In genomic region chr12:51721281-51721940, GRCh38 we compare ENCODE assay signal across 8 cellular contexts.
A peak's percentile ranks its signal among the peaks of the same experiment; 100 is the strongest.
DNase-seq lines count a peak whose midpoint lies in the region; ATAC-seq, FAIRE-seq and TF ChIP-seq lines count a peak whose summit lies in the region.

No MANE protein-coding gene starts in this region.

- no peak overlapping the region for H2AFZ ChIP-seq in GM12878 (ENCODE audit: control insufficient read depth, low read depth, low read length)

- ATAC-seq in WTC11, result peak; percentile 99
- ATAC-seq in GM12878, result peak; percentile 64
- ATAC-seq in GM19351 (IDR thresholded peaks at IDR 0.05; ENCODE audit: unreplicated experiment), result no peak
- ATAC-seq in HG02852 (IDR thresholded peaks at IDR 0.05; ENCODE audit: unreplicated experiment), result no peak

- H3K27ac Mint-ChIP-seq in WTC11, result no peak overlapping the region

- peaks cover 7% of the 10 kb centered on the region for H3K27me3 Mint-ChIP-seq in WTC11 (ENCODE audit: low read depth)

- RAD21 ChIA-PET in GM12878 (lab: Charles Lee; ENCODE audit: unreplicated experiment), result no interaction called here

- CTCF ChIA-PET in WTC11 (lab: Charles Lee) (interaction anchor here (0.6 to 1.6 kb wide), 2 partner anchors 190 to 306 kb away, joined by 3 read pairs; no protein-coding TSS in a partner anchor), GM12878 (lab: Yijun Ruan, JAX) (no interaction called here)

- H3K4me1 ChIP-seq in GM12878 (ENCODE audit: control insufficient read depth, insufficient read depth, low read length), result no peaks in the 10 kb centered on the region

- no peak overlapping the region for H3K4me2 ChIP-seq in GM12878 (ENCODE audit: control insufficient read depth, insufficient read depth)

- peaks cover 3 to 7% of the 10 kb centered on the region in 2 experiments; a peak in 3 of 4 replicates for H3K27me3 ChIP-seq in GM12878 (replicated peaks in 1 of 2; ENCODE audit: control insufficient read depth in 2 of 2, insufficient read depth in 2 of 2, low read length in 1 of 2)

- no peak for FAIRE-seq in GM12878 (lab: Jason Lieb, UNC)

- no peaks in the 10 kb centered on the region for H3K9me3 Mint-ChIP-seq in WTC11

- no peak for TF ChIP-seq EP300 in GM12878 (IDR thresholded peaks at IDR 0.05; ENCODE audit: borderline replicate concordance in 1 of 2, control insufficient read depth in 1 of 2, low read depth in 2 of 2, low read length in 2 of 2)

- H3K4me1 Mint-ChIP-seq in WTC11, result no peaks in the 10 kb centered on the region; the same call in 1 of the 2 replicates

- no peak for TF ChIP-seq POLR2A in GM12878 (IDR thresholded peaks at IDR 0.05; ENCODE audit: low read depth, low read length)

- SMC1A ChIA-PET in GM12878 (lab: Charles Lee; ENCODE audit: uncharacterized antibody, unreplicated experiment), result no interaction called here

- no TSS peak for BruUV-seq in GM12878 (replicated peaks; lab: Mats Ljungman, UMichigan)

- H3K4me3 ChIP-seq in GM12878, result no peak overlapping the region

- POLR2A ChIA-PET in WTC11 (lab: Charles Lee) (no interaction called here), GM12878 (lab: Charles Lee) (no interaction called here)

- 13% methylated on average over 37 of the region's 44 CpGs for WGBS in GM12878 (ENCODE audit: insufficient coverage, insufficient replicate concordance, low lambda C conversion rate, missing lambda C conversion rate)

- H3K9ac ChIP-seq in GM12878 (ENCODE audit: control insufficient read depth, insufficient read depth, low read length), result no peak overlapping the region

- in situ Hi-C loops in GM12878 (cut with MboI), result no loop called here

- no peak for TF ChIP-seq CTCF in WTC11 (IDR thresholded peaks at IDR 0.05)
- no peak for TF ChIP-seq CTCF in GM12878 (IDR thresholded peaks at IDR 0.05 in 2 of 3, conservative IDR thresholded peaks at IDR 0.05 in 1 of 3; ENCODE audit: control insufficient read depth in 2 of 3, extremely low read depth in 1 of 3, insufficient read depth in 1 of 3, low read depth in 3 of 3, low read length in 3 of 3)

- no peak overlapping the region for H3K27ac ChIP-seq in GM12878 (ENCODE audit: control insufficient read depth, insufficient read depth)

- no peaks in the 10 kb centered on the region for H3K36me3 Mint-ChIP-seq in WTC11

- peak overlapping the region; percentile 59 for H3K4me3 Mint-ChIP-seq in WTC11

- no peak for TF ChIP-seq RAD21 in GM12878 (IDR thresholded peaks at IDR 0.05; ENCODE audit: insufficient read depth, low read depth, low read length)

- H3K79me2 ChIP-seq in GM12878 (ENCODE audit: control insufficient read depth, insufficient read depth, low read length), result no peaks in the 10 kb centered on the region

- DNase-seq in WTC11 (ENCODE audit: low spot score) (peak; percentile 81), GM12878 (ENCODE audit: low read depth, low spot score) (no peak), kidney tubule cell (ENCODE audit: low spot score) (peak; percentile 16), DMS53 treated with DMSO at 0.1 percent for 48 hours (lab: John Stamatoyannopoulos, UW; ENCODE audit: unreplicated experiment) (no peak), UCSD-AML1 (lab: John Stamatoyannopoulos, UW; ENCODE audit: unreplicated experiment) (no peak)
- DNase-seq in stimulated activated CD8-positive, alpha-beta memory T cell treated with anti-CD3 and anti-CD28 coated beads, Interleukin-15, amount 100 ng/mL, for 24 hours (ENCODE audit: low read depth), result peak; percentile 15

- no peaks in the 10 kb centered on the region for H3K36me3 ChIP-seq in GM12878 (ENCODE audit: control insufficient read depth in 2 of 2, insufficient read depth in 2 of 2, low read length in 1 of 2)

- no peaks in the 10 kb centered on the region for H3K9me3 ChIP-seq in GM12878 (replicated peaks; ENCODE audit: control insufficient read depth, insufficient read depth, low read length)

- intact Hi-C loops in GM12878 (cut with micrococcal nuclease; ENCODE audit: unreplicated experiment), result no loop called here

- no peaks in the 10 kb centered on the region for H4K20me1 ChIP-seq in GM12878 (ENCODE audit: control insufficient read depth, insufficient read depth)

TF ChIP-seq in WTC11, 78 proteins besides CTCF, POLR2A, EP300 and RAD21:
- TF ChIP-seq MAX (CRISPR knock-in tag; IDR thresholded peaks at IDR 0.05) (0 out of 2 replicates have a peak, but pooled peaks have one; percentile 31), FOXP1 (CRISPR knock-in tag; IDR thresholded peaks at IDR 0.05; ENCODE audit: borderline replicate concordance) (peak; percentile 40; the same call in 1 of the 2 replicates), CDX4 (CRISPR knock-in tag; IDR thresholded peaks at IDR 0.05; ENCODE audit: borderline replicate concordance) (no peak)

TF ChIP-seq in GM12878, 131 proteins besides CTCF, POLR2A, EP300 and RAD21:
- TF ChIP-seq IRF4 (IDR thresholded peaks at IDR 0.05; ENCODE audit: low read depth, low read length), result no peak
- TF ChIP-seq WRNIP1 (IDR thresholded peaks at IDR 0.05; ENCODE audit: borderline replicate concordance, low read depth, low read length), result no peak
- TF ChIP-seq ZBTB33 (IDR thresholded peaks at IDR 0.05), result no peak
- no peak for TF ChIP-seq CBFB (IDR thresholded peaks at IDR 0.05; ENCODE audit: low read depth)
- TF ChIP-seq RAD51 (IDR thresholded peaks at IDR 0.05), result no peak
- TF ChIP-seq ELK1 (IDR thresholded peaks at IDR 0.05; ENCODE audit: low read depth, low read length), result no peak
- TF ChIP-seq ETV6 (conservative IDR thresholded peaks at IDR 0.05 in 1 of 2, IDR thresholded peaks at IDR 0.05 in 1 of 2; ENCODE audit: borderline replicate concordance in 1 of 2, low read depth in 1 of 2), result no peak
- TF ChIP-seq KDM1A (IDR thresholded peaks at IDR 0.05; ENCODE audit: borderline replicate concordance), result no peak
- TF ChIP-seq PAX8 (IDR thresholded peaks at IDR 0.05), result no peak
- no peak for TF ChIP-seq ZNF207 (IDR thresholded peaks at IDR 0.05; ENCODE audit: borderline replicate concordance)
- no peak for TF ChIP-seq FOXM1 (IDR thresholded peaks at IDR 0.05; ENCODE audit: low read depth, low read length)

Comparison
In these comparisons a context has a peak if more than half of its experiments do, and no peak if none do; other contexts are left out.
1. ATAC-seq: peak in WTC11 (single experiment) and GM12878 (single experiment); none in GM19351 (single experiment) and HG02852 (single experiment).
2. DNase-seq: peak in WTC11 (single experiment), kidney tubule cell (single experiment) and stimulated activated CD8-positive, alpha-beta memory T cell treated with anti-CD3 and anti-CD28 coated beads, Interleukin-15, amount 100 ng/mL, for 24 hours (single experiment); none in GM12878 (single experiment), DMS53 treated with DMSO at 0.1 percent for 48 hours (single experiment) and UCSD-AML1 (single experiment).
3. Of the 17 proteins assayed by ChIP-seq in both GM12878 and WTC11: peak only in GM12878: none; only in WTC11: MAX; in both: none; in neither: 16.